8 cellular contexts compared by ENCODE assay signal in the genomic region with DNA sequence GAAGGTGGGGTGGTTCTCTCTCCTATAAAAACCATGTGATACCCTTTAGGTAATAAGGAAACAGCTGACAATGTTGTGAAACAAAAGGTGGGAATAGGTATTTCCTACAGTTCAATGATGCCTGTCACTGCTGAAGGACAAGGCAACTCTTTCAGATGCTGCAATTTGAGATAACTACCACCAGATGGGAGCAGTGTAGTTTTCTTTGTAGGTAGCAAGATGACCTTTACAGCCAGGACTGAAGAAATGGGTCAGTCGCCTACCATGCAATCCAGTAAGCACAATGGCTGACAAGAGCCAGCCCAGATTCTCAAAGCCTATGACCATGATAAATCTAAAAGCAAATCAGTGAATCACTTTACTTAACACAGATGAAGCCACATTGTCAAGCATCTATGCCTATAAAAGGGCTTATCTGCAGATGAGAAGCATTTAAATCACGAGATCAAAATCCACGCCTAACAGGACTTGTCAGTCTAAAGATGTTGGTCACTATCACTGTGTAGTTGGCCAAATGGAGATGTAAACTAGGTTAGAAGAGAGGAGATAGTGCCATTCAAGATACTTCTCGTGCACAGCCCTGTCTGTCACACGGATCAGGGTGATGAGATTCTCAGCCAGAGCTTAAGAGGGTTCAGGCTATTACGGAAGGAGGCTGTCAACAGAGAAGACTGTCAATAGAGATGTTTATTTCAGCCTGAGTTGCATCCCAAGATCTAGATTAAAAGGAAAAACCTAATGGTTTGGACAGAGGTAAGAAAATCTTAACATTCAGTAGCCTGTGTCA.
DNase-seq lines count a peak whose midpoint lies in the region; ATAC-seq and TF ChIP-seq lines count a peak whose summit lies in the region.

No MANE protein-coding gene starts in this region.

- H3K9me3 ChIP-seq in OCI-LY7 (ENCODE audit: low read length), result no peaks in the 10 kb centered on the region
- no peaks in the 10 kb centered on the region for H3K9me3 ChIP-seq in right lobe of liver
- H3K9me3 ChIP-seq in effector memory CD4-positive, alpha-beta T cell (ENCODE audit: control insufficient read depth, low read length), result no peaks in the 10 kb centered on the region

- peak; percentile 50 for ATAC-seq in HG03342 (IDR thresholded peaks at IDR 0.05; ENCODE audit: unreplicated experiment)
- ATAC-seq in right lobe of liver, result peak; percentile 90 to 93 (median 92)

- no peak overlapping the region for H3K27ac ChIP-seq in 22Rv1
- no peak overlapping the region for H3K27ac ChIP-seq in OCI-LY7 (ENCODE audit: low read depth, low read length, poor library complexity, severe bottlenecking)
- no peak overlapping the region for H3K27ac ChIP-seq in right lobe of liver
- no peak overlapping the region for H3K27ac ChIP-seq in effector memory CD4-positive, alpha-beta T cell (ENCODE audit: insufficient read depth, low read length, poor library complexity, severe bottlenecking)

- POLR2A ChIA-PET in OCI-LY7 (lab: Charles Lee), result interaction anchor here (1.3 kb wide), 1 partner anchor 39 kb away, joined by 3 read pairs; no protein-coding TSS in a partner anchor

- no peak overlapping the region for H3K4me2 ChIP-seq in OCI-LY7 (ENCODE audit: low read length)

- H4K20me1 ChIP-seq in OCI-LY7 (ENCODE audit: insufficient read depth, low read length), result no peaks in the 10 kb centered on the region; the same call in 1 of the 2 replicates

- H3K27me3 ChIP-seq in right lobe of liver, result no peaks in the 10 kb centered on the region
- no peaks in the 10 kb centered on the region for H3K27me3 ChIP-seq in effector memory CD4-positive, alpha-beta T cell (replicated peaks; ENCODE audit: control insufficient read depth, insufficient read depth, low read length, poor library complexity, severe bottlenecking)

- H3K9me2 ChIP-seq in OCI-LY7 (ENCODE audit: insufficient read depth, low read length), result no peaks in the 10 kb centered on the region

- H3K4me3 ChIP-seq in OCI-LY7 (ENCODE audit: low read depth, low read length, poor library complexity, severe bottlenecking) (no peak overlapping the region), right lobe of liver (no peak overlapping the region)
- H3K4me3 ChIP-seq in effector memory CD4-positive, alpha-beta T cell (ENCODE audit: insufficient read depth, low read depth, low read length, poor library complexity, severe bottlenecking), result no peak overlapping the region

- TF ChIP-seq POLR2A in right lobe of liver (IDR thresholded peaks at IDR 0.05), result no peak

- H2AFZ ChIP-seq in OCI-LY7 (ENCODE audit: low read length), result no peak overlapping the region

- TF ChIP-seq CTCF in 22Rv1 (IDR thresholded peaks at IDR 0.05) (peak; percentile 80), OCI-LY7 (conservative IDR thresholded peaks at IDR 0.05; ENCODE audit: low read length) (peak; percentile 83), right lobe of liver (IDR thresholded peaks at IDR 0.05) (peak; percentile 67 to 92 (median 73))

- BruUV-seq in OCI-LY7 (replicated peaks; lab: Mats Ljungman, UMichigan), result no TSS peak

- peak; percentile 51 for DNase-seq in GM03348 (ENCODE audit: low spot score)
- peak; percentile 56 for DNase-seq in OCI-LY7 (ENCODE audit: low spot score)
- peak; percentile 76 for DNase-seq in cerebellar cortex (ENCODE audit: low spot score)
- no peak for DNase-seq in right lobe of liver
- no peak for DNase-seq in GM19240 (ENCODE audit: insufficient read length, low spot score)
- no peak for DNase-seq in effector memory CD4-positive, alpha-beta T cell

- WGBS in right lobe of liver (ENCODE audit: insufficient coverage, low coverage, low lambda C conversion rate, missing lambda C conversion rate), result 79% methylated on average over 6 of the region's 6 CpGs

- intact Hi-C loops in OCI-LY7 (cut with micrococcal nuclease; ENCODE audit: unreplicated experiment), result loop anchor here (1.0 kb wide), 1 partner anchor 154 kb away; no protein-coding TSS in a partner anchor
- intact Hi-C loops in right lobe of liver (cut with DNase I), result loop anchor here (10.0 kb wide), 1 partner anchor 155 kb away; no protein-coding TSS in a partner anchor

- H3K4me1 ChIP-seq in OCI-LY7 (ENCODE audit: insufficient read depth, low read length, poor library complexity, severe bottlenecking), result no peaks in the 10 kb centered on the region
- peaks cover 0 to 10% (median 1%) of the 10 kb centered on the region in 4 donors for H3K4me1 ChIP-seq in right lobe of liver
- H3K4me1 ChIP-seq in effector memory CD4-positive, alpha-beta T cell (ENCODE audit: control insufficient read depth, insufficient read depth, low read length, poor library complexity, severe bottlenecking), result peaks cover 33% of the 10 kb centered on the region

- CTCF ChIA-PET in OCI-LY7 (lab: Charles Lee; ENCODE audit: unreplicated experiment), result no interaction called here

- no peaks in the 10 kb centered on the region for H3K79me2 ChIP-seq in OCI-LY7 (ENCODE audit: insufficient read depth, low read depth, low read length)

- no peaks in the 10 kb centered on the region for H3K36me3 ChIP-seq in OCI-LY7 (ENCODE audit: insufficient read depth, low read length)
- H3K36me3 ChIP-seq in right lobe of liver, result no peaks in the 10 kb centered on the region
- peaks cover 5% of the 10 kb centered on the region for H3K36me3 ChIP-seq in effector memory CD4-positive, alpha-beta T cell (ENCODE audit: control insufficient read depth, insufficient read depth, low read length)

Comparison
In these comparisons a context has a peak if more than half of its experiments do, and no peak if none do; other contexts are left out.
1. DNase-seq: peak in GM03348 (single experiment), OCI-LY7 (single experiment) and cerebellar cortex (single experiment); none in right lobe of liver (0 of 3), GM19240 (single experiment) and effector memory CD4-positive, alpha-beta T cell (0 of 3).
2. Peak in every context shown above with its lines, with median percentiles within 50 percentile points of each other: CTCF ChIP-seq.